ENCODE assay signal across 1 cellular context in the genomic region with DNA sequence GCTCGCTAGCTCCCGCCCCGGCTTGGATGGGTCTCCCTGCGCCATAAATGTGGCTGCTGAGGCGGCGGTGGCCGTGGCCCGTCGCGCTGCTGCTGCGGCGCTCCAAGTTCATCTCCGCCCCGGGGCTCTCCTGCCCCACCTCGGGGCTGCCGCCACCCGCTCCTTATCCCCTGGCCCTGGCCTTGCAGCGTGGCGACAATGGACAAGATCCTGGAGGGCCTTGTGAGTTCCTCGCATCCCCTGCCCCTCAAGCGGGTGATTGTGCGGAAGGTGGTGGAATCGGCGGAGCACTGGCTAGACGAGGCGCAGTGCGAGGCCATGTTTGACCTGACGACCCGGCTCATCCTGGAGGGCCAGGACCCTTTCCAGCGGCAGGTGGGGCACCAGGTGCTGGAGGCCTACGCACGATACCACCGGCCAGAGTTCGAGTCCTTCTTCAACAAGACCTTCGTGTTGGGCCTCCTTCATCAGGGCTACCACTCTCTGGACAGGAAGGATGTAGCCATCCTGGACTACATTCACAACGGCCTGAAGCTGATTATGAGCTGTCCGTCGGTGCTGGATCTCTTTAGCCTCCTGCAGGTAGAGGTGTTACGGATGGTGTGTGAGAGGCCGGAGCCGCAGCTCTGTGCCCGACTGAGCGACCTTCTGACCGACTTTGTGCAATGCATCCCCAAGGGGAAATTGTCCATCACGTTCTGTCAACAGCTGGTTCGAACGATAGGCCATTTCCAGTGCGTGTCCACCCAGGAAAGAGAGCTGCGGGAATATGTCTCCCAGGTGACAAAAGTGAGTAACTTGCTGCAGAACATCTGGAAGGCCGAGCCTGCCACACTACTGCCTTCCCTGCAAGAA.
TF ChIP-seq lines count a peak whose summit lies in the region.

No MANE protein-coding gene starts in this region.

TF ChIP-seq in HepG2, 621 proteins besides CTCF, POLR2A, EP300 and RAD21 (continued from another document and continues in another):
- TF ChIP-seq HNF1A (IDR thresholded peaks at IDR 0.05; ENCODE audit: low read depth), result no peak
- TF ChIP-seq HNF1A (CRISPR knock-in tag; IDR thresholded peaks at IDR 0.05; ENCODE audit: borderline replicate concordance), result 0 out of 2 replicates have a peak, but pooled peaks have one; percentile 26
- no peak for TF ChIP-seq KDM6A (CRISPR knock-in tag; IDR thresholded peaks at IDR 0.05; ENCODE audit: low read depth)
- peak; percentile 74; the same call in 1 of the 2 replicates for TF ChIP-seq KAT7 (CRISPR knock-in tag; IDR thresholded peaks at IDR 0.05; ENCODE audit: borderline replicate concordance)
- TF ChIP-seq JDP2 (CRISPR knock-in tag; IDR thresholded peaks at IDR 0.05; ENCODE audit: borderline replicate concordance), result no peak
- 0 out of 2 replicates have a peak, but pooled peaks have one; percentile 63 for TF ChIP-seq ZNF543 (CRISPR knock-in tag; IDR thresholded peaks at IDR 0.05)
- TF ChIP-seq SNRNP70 (IDR thresholded peaks at IDR 0.05; ENCODE audit: low read depth, low read length), result no peak
- peak; percentile 79 for TF ChIP-seq ZNF777 (CRISPR knock-in tag; IDR thresholded peaks at IDR 0.05)
- TF ChIP-seq ZNF564 (CRISPR knock-in tag; IDR thresholded peaks at IDR 0.05), result 0 out of 2 replicates have a peak, but pooled peaks have one; percentile 20
- TF ChIP-seq ZSCAN21 (CRISPR knock-in tag; IDR thresholded peaks at IDR 0.05; ENCODE audit: borderline replicate concordance), result 0 out of 2 replicates have a peak, but pooled peaks have one; percentile 64
- peak; percentile 64; the same call in 1 of the 2 replicates for TF ChIP-seq NCOA1 (CRISPR knock-in tag; IDR thresholded peaks at IDR 0.05)
- TF ChIP-seq ZBTB7B (CRISPR knock-in tag; IDR thresholded peaks at IDR 0.05), result peak; percentile 50; the same call in 1 of the 2 replicates
- no peak for TF ChIP-seq ZNF407 (CRISPR knock-in tag; IDR thresholded peaks at IDR 0.05; ENCODE audit: not compliant biosample characterization)
- 0 out of 2 replicates have a peak, but pooled peaks have one; percentile 25 for TF ChIP-seq ZFYVE20 (CRISPR knock-in tag; IDR thresholded peaks at IDR 0.05; ENCODE audit: borderline replicate concordance, low read depth)
- peak; percentile 37; the same call in 1 of the 2 replicates for TF ChIP-seq ZNF329 (CRISPR knock-in tag; IDR thresholded peaks at IDR 0.05; ENCODE audit: low read depth)
- TF ChIP-seq ZNF646 (CRISPR knock-in tag; IDR thresholded peaks at IDR 0.05), result peak; percentile 24; the same call in 1 of the 2 replicates
- TF ChIP-seq NR2C2 (CRISPR knock-in tag; IDR thresholded peaks at IDR 0.05; ENCODE audit: borderline replicate concordance), result 0 out of 2 replicates have a peak, but pooled peaks have one; percentile 9
- TF ChIP-seq ZFY (CRISPR knock-in tag; IDR thresholded peaks at IDR 0.05), result peak; percentile 70
- peak; percentile 56; the same call in 1 of the 2 replicates for TF ChIP-seq ZSCAN30 (CRISPR knock-in tag; IDR thresholded peaks at IDR 0.05)
- no peak for TF ChIP-seq ZHX2 (IDR thresholded peaks at IDR 0.05; ENCODE audit: low read depth)
- 0 out of 2 replicates have a peak, but pooled peaks have one; percentile 10 for TF ChIP-seq ZHX2 (CRISPR knock-in tag; IDR thresholded peaks at IDR 0.05; ENCODE audit: borderline replicate concordance)
- TF ChIP-seq CCDC6 (CRISPR knock-in tag; IDR thresholded peaks at IDR 0.05), result no peak; the same call in 1 of the 2 replicates
